Comparison of ENCODE assay signal across 1 cellular context in the genomic region with DNA sequence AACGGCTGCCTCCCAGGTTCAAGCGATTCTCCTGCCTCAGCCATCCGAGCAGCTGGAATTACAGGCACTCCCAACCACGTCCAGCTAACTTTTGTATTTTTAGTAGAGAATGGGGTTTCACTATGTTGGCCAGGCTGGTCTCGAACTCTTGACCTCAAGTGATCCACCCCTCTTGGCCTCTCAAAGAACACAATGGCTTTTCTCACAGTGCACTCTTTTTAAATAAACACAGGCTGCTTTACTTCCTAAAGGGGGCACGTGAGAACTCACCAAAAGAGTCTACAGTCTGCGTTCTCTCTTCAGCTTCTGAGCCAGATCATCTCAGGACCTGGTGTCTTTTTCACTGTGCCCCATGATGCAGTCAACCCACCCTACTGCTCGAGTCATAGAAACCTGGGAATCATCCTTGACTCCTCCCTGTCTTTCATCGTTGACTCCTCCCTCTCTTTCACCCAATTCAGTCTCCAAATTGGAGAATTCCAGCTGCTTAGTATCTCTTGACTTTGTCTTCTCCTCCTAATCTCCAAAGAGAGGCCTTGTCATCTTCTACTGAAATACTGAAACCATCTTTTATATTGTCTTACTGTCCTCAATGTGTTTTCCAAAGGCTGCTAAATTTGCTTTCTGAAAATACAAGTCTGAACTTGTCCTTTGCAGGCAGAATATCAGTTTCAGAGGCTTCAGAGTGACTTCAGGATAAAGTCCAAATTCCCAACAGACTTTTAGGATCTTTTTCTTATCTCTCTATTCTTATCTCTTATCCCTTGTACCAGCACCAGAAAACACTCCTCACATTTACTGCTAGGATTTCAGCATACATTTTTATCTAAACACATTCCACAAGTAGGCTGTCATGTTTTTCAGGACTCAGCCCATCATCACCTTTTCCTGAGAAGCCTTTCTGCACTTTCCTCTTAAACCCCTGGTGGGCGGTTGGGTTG.
TF ChIP-seq lines count a peak whose summit lies in the region.

No MANE protein-coding gene starts in this region.

TF ChIP-seq in HepG2, 621 proteins besides CTCF, POLR2A, EP300 and RAD21 (continued from another document and continues in another):
- TF ChIP-seq ZNF614 (CRISPR knock-in tag; IDR thresholded peaks at IDR 0.05; ENCODE audit: borderline replicate concordance) (0 out of 2 replicates have a peak, but pooled peaks have one; percentile 37), ZNF660 (CRISPR knock-in tag; IDR thresholded peaks at IDR 0.05; ENCODE audit: borderline replicate concordance, low read depth) (no peak), KAT8 (CRISPR knock-in tag; IDR thresholded peaks at IDR 0.05) (peak; percentile 48; the same call in 1 of the 2 replicates), BCL6 (CRISPR knock-in tag; IDR thresholded peaks at IDR 0.05) (peak; percentile 11; the same call in 1 of the 2 replicates), REL (CRISPR knock-in tag; conservative IDR thresholded peaks at IDR 0.05) (no peak), NFRKB (IDR thresholded peaks at IDR 0.05) (no peak), ISX (CRISPR knock-in tag; conservative IDR thresholded peaks at IDR 0.05) (no peak), ZNF367 (CRISPR knock-in tag; IDR thresholded peaks at IDR 0.05; ENCODE audit: borderline replicate concordance) (no peak), ZNF292 (CRISPR knock-in tag; IDR thresholded peaks at IDR 0.05; ENCODE audit: borderline replicate concordance, low read depth) (peak; percentile 27; the same call in 1 of the 2 replicates), KAT7 (CRISPR knock-in tag; IDR thresholded peaks at IDR 0.05; ENCODE audit: borderline replicate concordance) (no peak), CCAR2 (optimal IDR thresholded peaks at IDR 0.05; ENCODE audit: low read depth, low read length) (no peak), ZZZ3 (CRISPR knock-in tag; IDR thresholded peaks at IDR 0.05; ENCODE audit: borderline replicate concordance) (no peak), CREB1 (IDR thresholded peaks at IDR 0.05) (no peak), CREB1 (CRISPR knock-in tag; IDR thresholded peaks at IDR 0.05) (no peak), THAP11 (CRISPR knock-in tag; IDR thresholded peaks at IDR 0.05) (no peak), ZFP82 (CRISPR knock-in tag; IDR thresholded peaks at IDR 0.05; ENCODE audit: borderline replicate concordance) (no peak), DMTF1 (CRISPR knock-in tag; IDR thresholded peaks at IDR 0.05) (no peak), ZNF570 (CRISPR knock-in tag; IDR thresholded peaks at IDR 0.05; ENCODE audit: borderline replicate concordance) (no peak), RORA (CRISPR knock-in tag; IDR thresholded peaks at IDR 0.05) (no peak), TCF7L2 (IDR thresholded peaks at IDR 0.05; ENCODE audit: low read depth, low read length) (no peak), IRF2 (CRISPR knock-in tag; IDR thresholded peaks at IDR 0.05) (no peak), CENPX (CRISPR knock-in tag; IDR thresholded peaks at IDR 0.05) (no peak), HOXD1 (CRISPR knock-in tag; IDR thresholded peaks at IDR 0.05) (no peak), ZBTB42 (CRISPR knock-in tag; IDR thresholded peaks at IDR 0.05) (no peak), ZNF44 (CRISPR knock-in tag; IDR thresholded peaks at IDR 0.05) (no peak), TCF12 (IDR thresholded peaks at IDR 0.05) (no peak), TCF12 (CRISPR knock-in tag; IDR thresholded peaks at IDR 0.05) (no peak), ZNF329 (CRISPR knock-in tag; IDR thresholded peaks at IDR 0.05; ENCODE audit: low read depth) (no peak), ZMYM3 (CRISPR knock-in tag; IDR thresholded peaks at IDR 0.05) (peak; percentile 92), ZFP37 (CRISPR knock-in tag; IDR thresholded peaks at IDR 0.05; ENCODE audit: borderline replicate concordance) (no peak), ZBTB7B (CRISPR knock-in tag; IDR thresholded peaks at IDR 0.05) (no peak), ZNF567 (CRISPR knock-in tag; IDR thresholded peaks at IDR 0.05; ENCODE audit: borderline replicate concordance) (no peak), HNRNPH1 (optimal IDR thresholded peaks at IDR 0.05; ENCODE audit: low read depth, low read length) (no peak), ZNF331 (CRISPR knock-in tag; IDR thresholded peaks at IDR 0.05) (no peak), HMG20A (CRISPR knock-in tag; IDR thresholded peaks at IDR 0.05; ENCODE audit: borderline replicate concordance) (no peak), PTBP1 (IDR thresholded peaks at IDR 0.05; ENCODE audit: low read depth, low read length, poor library complexity, severe bottlenecking) (no peak), ONECUT2 (CRISPR knock-in tag; IDR thresholded peaks at IDR 0.05) (no peak), PLSCR1 (CRISPR knock-in tag; IDR thresholded peaks at IDR 0.05; ENCODE audit: borderline replicate concordance) (no peak), ZSCAN20 (CRISPR knock-in tag; IDR thresholded peaks at IDR 0.05; ENCODE audit: borderline replicate concordance) (no peak), ZNF83 (CRISPR knock-in tag; IDR thresholded peaks at IDR 0.05; ENCODE audit: borderline replicate concordance) (no peak), ETS1 (CRISPR knock-in tag; IDR thresholded peaks at IDR 0.05) (no peak), ZSCAN31 (CRISPR knock-in tag; IDR thresholded peaks at IDR 0.05; ENCODE audit: low read depth) (0 out of 2 replicates have a peak, but pooled peaks have one; percentile 65), GZF1 (CRISPR knock-in tag; IDR thresholded peaks at IDR 0.05) (no peak), NPAS2 (CRISPR knock-in tag; IDR thresholded peaks at IDR 0.05; ENCODE audit: borderline replicate concordance) (no peak), NAIF1 (CRISPR knock-in tag; IDR thresholded peaks at IDR 0.05; ENCODE audit: borderline replicate concordance) (no peak), ZNF674 (CRISPR knock-in tag; IDR thresholded peaks at IDR 0.05; ENCODE audit: low read depth) (no peak), POLR2AphosphoS2 (IDR thresholded peaks at IDR 0.05; ENCODE audit: low read depth, low read length) (no peak), MXD4 (CRISPR knock-in tag; IDR thresholded peaks at IDR 0.05) (no peak), ZNF737 (CRISPR knock-in tag; IDR thresholded peaks at IDR 0.05; ENCODE audit: borderline replicate concordance) (no peak), KDM5A (IDR thresholded peaks at IDR 0.05; ENCODE audit: borderline replicate concordance, low read length) (no peak), YY1 (IDR thresholded peaks at IDR 0.05; ENCODE audit: insufficient read depth, insufficient replicate concordance, low read depth, low read length) (no peak), ZNF790 (CRISPR knock-in tag; IDR thresholded peaks at IDR 0.05; ENCODE audit: borderline replicate concordance) (no peak), ZNF12 (CRISPR knock-in tag; IDR thresholded peaks at IDR 0.05) (no peak), YEATS2 (CRISPR knock-in tag; IDR thresholded peaks at IDR 0.05; ENCODE audit: borderline replicate concordance) (no peak)
- TF ChIP-seq, protein P1, sequence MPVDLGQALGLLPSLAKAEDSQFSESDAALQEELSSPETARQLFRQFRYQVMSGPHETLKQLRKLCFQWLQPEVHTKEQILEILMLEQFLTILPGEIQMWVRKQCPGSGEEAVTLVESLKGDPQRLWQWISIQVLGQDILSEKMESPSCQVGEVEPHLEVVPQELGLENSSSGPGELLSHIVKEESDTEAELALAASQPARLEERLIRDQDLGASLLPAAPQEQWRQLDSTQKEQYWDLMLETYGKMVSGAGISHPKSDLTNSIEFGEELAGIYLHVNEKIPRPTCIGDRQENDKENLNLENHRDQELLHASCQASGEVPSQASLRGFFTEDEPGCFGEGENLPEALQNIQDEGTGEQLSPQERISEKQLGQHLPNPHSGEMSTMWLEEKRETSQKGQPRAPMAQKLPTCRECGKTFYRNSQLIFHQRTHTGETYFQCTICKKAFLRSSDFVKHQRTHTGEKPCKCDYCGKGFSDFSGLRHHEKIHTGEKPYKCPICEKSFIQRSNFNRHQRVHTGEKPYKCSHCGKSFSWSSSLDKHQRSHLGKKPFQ (CRISPR knock-in tag; IDR thresholded peaks at IDR 0.05; ENCODE audit: insufficient replicate concordance) = no peak
- TF ChIP-seq, protein P2, sequence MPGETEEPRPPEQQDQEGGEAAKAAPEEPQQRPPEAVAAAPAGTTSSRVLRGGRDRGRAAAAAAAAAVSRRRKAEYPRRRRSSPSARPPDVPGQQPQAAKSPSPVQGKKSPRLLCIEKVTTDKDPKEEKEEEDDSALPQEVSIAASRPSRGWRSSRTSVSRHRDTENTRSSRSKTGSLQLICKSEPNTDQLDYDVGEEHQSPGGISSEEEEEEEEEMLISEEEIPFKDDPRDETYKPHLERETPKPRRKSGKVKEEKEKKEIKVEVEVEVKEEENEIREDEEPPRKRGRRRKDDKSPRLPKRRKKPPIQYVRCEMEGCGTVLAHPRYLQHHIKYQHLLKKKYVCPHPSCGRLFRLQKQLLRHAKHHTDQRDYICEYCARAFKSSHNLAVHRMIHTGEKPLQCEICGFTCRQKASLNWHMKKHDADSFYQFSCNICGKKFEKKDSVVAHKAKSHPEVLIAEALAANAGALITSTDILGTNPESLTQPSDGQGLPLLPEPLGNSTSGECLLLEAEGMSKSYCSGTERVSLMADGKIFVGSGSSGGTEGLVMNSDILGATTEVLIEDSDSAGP (CRISPR knock-in tag; IDR thresholded peaks at IDR 0.05; ENCODE audit: borderline replicate concordance) = peak; percentile 26; the same call in 1 of the 2 replicates
- TF ChIP-seq, protein P3, sequence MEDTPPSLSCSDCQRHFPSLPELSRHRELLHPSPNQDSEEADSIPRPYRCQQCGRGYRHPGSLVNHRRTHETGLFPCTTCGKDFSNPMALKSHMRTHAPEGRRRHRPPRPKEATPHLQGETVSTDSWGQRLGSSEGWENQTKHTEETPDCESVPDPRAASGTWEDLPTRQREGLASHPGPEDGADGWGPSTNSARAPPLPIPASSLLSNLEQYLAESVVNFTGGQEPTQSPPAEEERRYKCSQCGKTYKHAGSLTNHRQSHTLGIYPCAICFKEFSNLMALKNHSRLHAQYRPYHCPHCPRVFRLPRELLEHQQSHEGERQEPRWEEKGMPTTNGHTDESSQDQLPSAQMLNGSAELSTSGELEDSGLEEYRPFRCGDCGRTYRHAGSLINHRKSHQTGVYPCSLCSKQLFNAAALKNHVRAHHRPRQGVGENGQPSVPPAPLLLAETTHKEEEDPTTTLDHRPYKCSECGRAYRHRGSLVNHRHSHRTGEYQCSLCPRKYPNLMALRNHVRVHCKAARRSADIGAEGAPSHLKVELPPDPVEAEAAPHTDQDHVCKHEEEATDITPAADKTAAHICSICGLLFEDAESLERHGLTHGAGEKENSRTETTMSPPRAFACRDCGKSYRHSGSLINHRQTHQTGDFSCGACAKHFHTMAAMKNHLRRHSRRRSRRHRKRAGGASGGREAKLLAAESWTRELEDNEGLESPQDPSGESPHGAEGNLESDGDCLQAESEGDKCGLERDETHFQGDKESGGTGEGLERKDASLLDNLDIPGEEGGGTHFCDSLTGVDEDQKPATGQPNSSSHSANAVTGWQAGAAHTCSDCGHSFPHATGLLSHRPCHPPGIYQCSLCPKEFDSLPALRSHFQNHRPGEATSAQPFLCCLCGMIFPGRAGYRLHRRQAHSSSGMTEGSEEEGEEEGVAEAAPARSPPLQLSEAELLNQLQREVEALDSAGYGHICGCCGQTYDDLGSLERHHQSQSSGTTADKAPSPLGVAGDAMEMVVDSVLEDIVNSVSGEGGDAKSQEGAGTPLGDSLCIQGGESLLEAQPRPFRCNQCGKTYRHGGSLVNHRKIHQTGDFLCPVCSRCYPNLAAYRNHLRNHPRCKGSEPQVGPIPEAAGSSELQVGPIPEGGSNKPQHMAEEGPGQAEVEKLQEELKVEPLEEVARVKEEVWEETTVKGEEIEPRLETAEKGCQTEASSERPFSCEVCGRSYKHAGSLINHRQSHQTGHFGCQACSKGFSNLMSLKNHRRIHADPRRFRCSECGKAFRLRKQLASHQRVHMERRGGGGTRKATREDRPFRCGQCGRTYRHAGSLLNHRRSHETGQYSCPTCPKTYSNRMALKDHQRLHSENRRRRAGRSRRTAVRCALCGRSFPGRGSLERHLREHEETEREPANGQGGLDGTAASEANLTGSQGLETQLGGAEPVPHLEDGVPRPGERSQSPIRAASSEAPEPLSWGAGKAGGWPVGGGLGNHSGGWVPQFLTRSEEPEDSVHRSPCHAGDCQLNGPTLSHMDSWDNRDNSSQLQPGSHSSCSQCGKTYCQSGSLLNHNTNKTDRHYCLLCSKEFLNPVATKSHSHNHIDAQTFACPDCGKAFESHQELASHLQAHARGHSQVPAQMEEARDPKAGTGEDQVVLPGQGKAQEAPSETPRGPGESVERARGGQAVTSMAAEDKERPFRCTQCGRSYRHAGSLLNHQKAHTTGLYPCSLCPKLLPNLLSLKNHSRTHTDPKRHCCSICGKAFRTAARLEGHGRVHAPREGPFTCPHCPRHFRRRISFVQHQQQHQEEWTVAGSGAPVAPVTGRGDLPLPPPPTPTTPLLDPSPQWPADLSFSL (CRISPR knock-in tag; IDR thresholded peaks at IDR 0.05) = no peak
